ENCODE assay signal across 8 cellular contexts in the genomic region with DNA sequence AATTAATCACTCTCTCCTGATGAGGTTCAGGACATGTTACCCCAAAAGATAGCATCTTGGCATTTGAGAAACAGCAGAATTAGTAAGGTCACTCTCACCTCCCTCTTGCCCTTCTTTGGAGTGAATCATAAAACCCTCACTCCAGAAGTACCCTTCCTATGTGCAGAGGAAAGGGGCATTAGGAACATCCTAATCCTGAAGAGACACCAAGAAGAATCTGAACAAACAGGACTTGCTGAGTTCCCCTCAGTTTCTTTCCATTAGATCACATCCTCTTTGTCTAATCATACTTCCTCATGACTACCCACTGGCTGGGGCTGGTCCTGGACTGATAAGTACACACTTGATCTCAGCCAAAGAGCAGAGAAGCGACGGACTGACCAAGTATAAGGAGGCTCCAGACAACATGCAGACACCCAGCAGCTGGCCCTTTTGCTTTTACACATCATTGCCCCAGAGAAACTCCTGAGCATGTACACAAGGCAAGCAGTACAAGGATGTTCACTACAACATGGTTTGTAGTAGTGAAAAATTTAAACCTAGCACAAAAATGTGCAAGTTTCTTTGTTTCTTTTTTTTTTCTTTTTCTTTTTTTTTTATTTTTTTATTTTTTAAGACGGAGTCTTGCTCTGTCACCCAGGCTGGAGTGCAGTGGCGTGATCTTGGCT. TPM values are rescaled to one million over a fixed set of nuclear protein-coding genes. Genes with fewer than 3 reads are reported as not detected.
A peak's percentile ranks its signal among the peaks of the same experiment; 100 is the strongest.
DNase-seq lines count a peak whose midpoint lies in the region; ATAC-seq and TF ChIP-seq lines count a peak whose summit lies in the region.

No MANE protein-coding gene starts in this region.

- no peak for TF ChIP-seq POLR2A in testis (IDR thresholded peaks at IDR 0.05)

- H3K4me1 Mint-ChIP-seq in WTC11 = no peaks in the 10 kb centered on the region

- TF ChIP-seq CTCF in GM13976 (IDR thresholded peaks at IDR 0.05; ENCODE audit: borderline replicate concordance, control extremely low read depth, extremely low read depth, insufficient read depth, missing control alignments) (no peak), cardiac muscle cell (IDR thresholded peaks at IDR 0.05; ENCODE audit: low read depth, low read length) (no peak), testis (IDR thresholded peaks at IDR 0.05) (no peak), WTC11 (IDR thresholded peaks at IDR 0.05) (no peak)

- peak; percentile 62 for ATAC-seq in HG02588 (IDR thresholded peaks at IDR 0.05; ENCODE audit: unreplicated experiment)
- no peak for ATAC-seq in WTC11
- ATAC-seq in GM19023 (IDR thresholded peaks at IDR 0.05; ENCODE audit: unreplicated experiment) = no peak

- no peaks in the 10 kb centered on the region for H3K36me3 Mint-ChIP-seq in WTC11

- CTCF ChIA-PET in WTC11 (lab: Charles Lee) = no interaction called here

- H3K27ac ChIP-seq in cardiac muscle cell (peak overlapping the region; percentile 62), testis (no peak overlapping the region)

- no peaks in the 10 kb centered on the region for H3K36me3 ChIP-seq in cardiac muscle cell
- H3K36me3 ChIP-seq in testis (ENCODE audit: low read depth, missing control alignments) = no peaks in the 10 kb centered on the region

- DNase-seq in GM13976 (ENCODE audit: low spot score) (peak; percentile 62), RKO (ENCODE audit: low spot score) (peak; percentile 33), cardiac muscle cell (ENCODE audit: low read depth in 1 of 2, low spot score in 1 of 2) (peak; percentile 57 to 82), testis (peak; percentile 50), WTC11 (ENCODE audit: low spot score) (no peak)
- no peak for DNase-seq in activated CD4-positive, alpha-beta T cell treated with anti-CD3 and anti-CD28 coated beads for 4 hours

- H3K27me3 ChIP-seq in cardiac muscle cell (peaks cover 27% of the 10 kb centered on the region), testis (no peaks in the 10 kb centered on the region)

- H3K4me1 ChIP-seq in cardiac muscle cell (ENCODE audit: low read depth) (peaks cover 21% of the 10 kb centered on the region), testis (no peaks in the 10 kb centered on the region)

- 71 to 76% methylated on average over 4 of the region's 4 CpGs for WGBS in testis, 2 donors

- no peaks in the 10 kb centered on the region for H3K9me3 Mint-ChIP-seq in WTC11

- no peak overlapping the region for H3K27ac Mint-ChIP-seq in WTC11

- H3K4me3 ChIP-seq in cardiac muscle cell (no peak overlapping the region), testis (no peak overlapping the region)

- H3K9me3 ChIP-seq in cardiac muscle cell (ENCODE audit: low read depth) (no peaks in the 10 kb centered on the region), testis (no peaks in the 10 kb centered on the region)

- no peak overlapping the region for H3K4me3 Mint-ChIP-seq in WTC11

- H3K27me3 Mint-ChIP-seq in WTC11 (ENCODE audit: low read depth) = peaks cover 9% of the 10 kb centered on the region

- in situ Hi-C loops in GM13976 (cut with MboI; ENCODE audit: low sequenced_read_pairs, unreplicated experiment) = no loop called here

- POLR2A ChIA-PET in WTC11 (lab: Charles Lee) = no interaction called here

- intact Hi-C loops in testis (cut with DNase I; ENCODE audit: low total_unique reads) = no loop called here

TF ChIP-seq in WTC11, 78 proteins besides CTCF, POLR2A, EP300 and RAD21:
- TF ChIP-seq FOXJ3 (CRISPR knock-in tag; IDR thresholded peaks at IDR 0.05; ENCODE audit: borderline replicate concordance) (no peak), TP53 (CRISPR knock-in tag; IDR thresholded peaks at IDR 0.05) (no peak), STAT6 (CRISPR knock-in tag; conservative IDR thresholded peaks at IDR 0.05; ENCODE audit: low read depth) (no peak), ZSCAN18 (CRISPR knock-in tag; IDR thresholded peaks at IDR 0.05) (no peak)
- TF ChIP-seq, protein P1, sequence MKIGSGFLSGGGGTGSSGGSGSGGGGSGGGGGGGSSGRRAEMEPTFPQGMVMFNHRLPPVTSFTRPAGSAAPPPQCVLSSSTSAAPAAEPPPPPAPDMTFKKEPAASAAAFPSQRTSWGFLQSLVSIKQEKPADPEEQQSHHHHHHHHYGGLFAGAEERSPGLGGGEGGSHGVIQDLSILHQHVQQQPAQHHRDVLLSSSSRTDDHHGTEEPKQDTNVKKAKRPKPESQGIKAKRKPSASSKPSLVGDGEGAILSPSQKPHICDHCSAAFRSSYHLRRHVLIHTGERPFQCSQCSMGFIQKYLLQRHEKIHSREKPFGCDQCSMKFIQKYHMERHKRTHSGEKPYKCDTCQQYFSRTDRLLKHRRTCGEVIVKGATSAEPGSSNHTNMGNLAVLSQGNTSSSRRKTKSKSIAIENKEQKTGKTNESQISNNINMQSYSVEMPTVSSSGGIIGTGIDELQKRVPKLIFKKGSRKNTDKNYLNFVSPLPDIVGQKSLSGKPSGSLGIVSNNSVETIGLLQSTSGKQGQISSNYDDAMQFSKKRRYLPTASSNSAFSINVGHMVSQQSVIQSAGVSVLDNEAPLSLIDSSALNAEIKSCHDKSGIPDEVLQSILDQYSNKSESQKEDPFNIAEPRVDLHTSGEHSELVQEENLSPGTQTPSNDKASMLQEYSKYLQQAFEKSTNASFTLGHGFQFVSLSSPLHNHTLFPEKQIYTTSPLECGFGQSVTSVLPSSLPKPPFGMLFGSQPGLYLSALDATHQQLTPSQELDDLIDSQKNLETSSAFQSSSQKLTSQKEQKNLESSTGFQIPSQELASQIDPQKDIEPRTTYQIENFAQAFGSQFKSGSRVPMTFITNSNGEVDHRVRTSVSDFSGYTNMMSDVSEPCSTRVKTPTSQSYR (CRISPR knock-in tag; IDR thresholded peaks at IDR 0.05) = no peak
TF ChIP-seq in WTC11: peak in this region for 0.

RNA-seq across cellular contexts. Expression of gene TM6SF1, which starts 15.0 kb away (rescaled TPM):
- 0.49 and 1.3 TPM in 2 replicates for total RNA-seq in cardiac muscle cell
- 1.8 and 2.8 TPM in 2 replicates for polyA plus RNA-seq in cardiac muscle cell
- total RNA-seq in testis = 1 to 10 TPM; 3.0 to 5.0 TPM
- polyA plus RNA-seq in testis (ENCODE audit: insufficient read depth, low read depth, low replicate concordance) = 9.7 TPM
- 0.48 to 0.79 TPM (median 0.60 TPM) in 3 replicates for total RNA-seq in WTC11 (2021)

RNA-seq across cellular contexts. Expression of gene BTBD1, which starts 25.4 kb away (rescaled TPM):
- total RNA-seq in cardiac muscle cell (125 and 126 TPM in 2 replicates), testis (100 to 1,000 TPM in 1 of 2 donors, 10 to 100 TPM in 1; 94.6 to 104 TPM), WTC11 (2021) (34.2 to 39.6 TPM (median 35.6 TPM) in 3 replicates)
- polyA plus RNA-seq in cardiac muscle cell (102 and 109 TPM in 2 replicates), testis (ENCODE audit: insufficient read depth, low read depth, low replicate concordance) (118 TPM)

Comparison
In these comparisons a context has a peak if more than half of its experiments do, and no peak if none do; other contexts are left out.
1. DNase-seq: peak in GM13976 (single experiment), RKO (single experiment), cardiac muscle cell (2 of 2) and testis (single experiment); none in WTC11 (single experiment) and activated CD4-positive, alpha-beta T cell treated with anti-CD3 and anti-CD28 coated beads for 4 hours (0 of 2).